ENCODE assay signal across 1 cellular context in the genomic region with DNA sequence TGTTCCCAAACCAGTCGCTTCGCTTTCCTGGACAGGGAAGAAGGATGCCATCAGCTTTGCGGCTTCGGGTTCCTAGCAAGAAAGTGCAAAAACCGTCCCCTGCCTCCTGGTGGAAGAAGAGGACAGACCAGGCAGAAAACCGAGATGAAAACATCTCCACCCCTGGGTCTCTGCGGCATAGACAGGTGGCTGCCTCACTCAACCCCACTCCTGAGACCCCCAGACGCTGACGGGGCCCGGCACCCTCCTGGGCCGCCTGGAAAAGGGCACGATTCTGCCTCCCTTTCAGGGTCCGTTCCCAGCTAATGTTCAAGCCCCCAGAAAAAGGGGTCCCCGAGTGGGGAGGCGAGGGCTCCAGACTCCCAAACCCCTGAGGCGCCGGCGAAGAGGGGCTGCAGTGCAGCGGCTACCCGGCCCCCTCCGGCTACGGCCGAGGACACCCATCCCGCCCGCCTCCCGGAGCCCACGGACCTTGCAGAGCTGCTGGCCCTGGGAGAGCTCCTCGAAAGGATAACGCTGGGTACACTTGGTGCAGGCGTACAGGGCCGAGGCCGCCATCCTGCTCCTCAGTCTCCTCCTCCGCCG.
TF ChIP-seq lines count a peak whose summit lies in the region.

No MANE protein-coding gene starts in this region.

TF ChIP-seq in HepG2, 621 proteins besides CTCF, POLR2A, EP300 and RAD21 (continued from another document):
- TF ChIP-seq, protein P1, sequence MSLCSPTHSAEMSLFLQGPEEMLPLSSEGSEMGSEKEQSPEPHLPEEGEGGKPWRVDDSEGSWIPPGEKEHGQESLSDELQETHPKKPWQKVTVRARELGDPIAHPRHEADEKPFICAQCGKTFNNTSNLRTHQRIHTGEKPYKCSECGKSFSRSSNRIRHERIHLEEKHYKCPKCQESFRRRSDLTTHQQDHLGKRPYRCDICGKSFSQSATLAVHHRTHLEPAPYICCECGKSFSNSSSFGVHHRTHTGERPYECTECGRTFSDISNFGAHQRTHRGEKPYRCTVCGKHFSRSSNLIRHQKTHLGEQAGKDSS (CRISPR knock-in tag; IDR thresholded peaks at IDR 0.05; ENCODE audit: borderline replicate concordance, low read depth), result no peak
- TF ChIP-seq, protein P2, sequence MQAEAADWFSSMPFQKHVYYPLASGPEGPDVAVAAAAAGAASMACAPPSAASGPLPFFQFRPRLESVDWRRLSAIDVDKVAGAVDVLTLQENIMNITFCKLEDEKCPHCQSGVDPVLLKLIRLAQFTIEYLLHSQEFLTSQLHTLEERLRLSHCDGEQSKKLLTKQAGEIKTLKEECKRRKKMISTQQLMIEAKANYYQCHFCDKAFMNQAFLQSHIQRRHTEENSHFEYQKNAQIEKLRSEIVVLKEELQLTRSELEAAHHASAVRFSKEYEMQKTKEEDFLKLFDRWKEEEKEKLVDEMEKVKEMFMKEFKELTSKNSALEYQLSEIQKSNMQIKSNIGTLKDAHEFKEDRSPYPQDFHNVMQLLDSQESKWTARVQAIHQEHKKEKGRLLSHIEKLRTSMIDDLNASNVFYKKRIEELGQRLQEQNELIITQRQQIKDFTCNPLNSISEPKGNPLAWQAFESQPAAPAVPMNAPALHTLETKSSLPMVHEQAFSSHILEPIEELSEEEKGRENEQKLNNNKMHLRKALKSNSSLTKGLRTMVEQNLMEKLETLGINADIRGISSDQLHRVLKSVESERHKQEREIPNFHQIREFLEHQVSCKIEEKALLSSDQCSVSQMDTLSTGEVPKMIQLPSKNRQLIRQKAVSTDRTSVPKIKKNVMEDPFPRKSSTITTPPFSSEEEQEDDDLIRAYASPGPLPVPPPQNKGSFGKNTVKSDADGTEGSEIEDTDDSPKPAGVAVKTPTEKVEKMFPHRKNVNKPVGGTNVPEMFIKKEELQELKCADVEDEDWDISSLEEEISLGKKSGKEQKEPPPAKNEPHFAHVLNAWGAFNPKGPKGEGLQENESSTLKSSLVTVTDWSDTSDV (CRISPR knock-in tag; IDR thresholded peaks at IDR 0.05), result 0 out of 2 replicates have a peak, but pooled peaks have one; percentile 89
- TF ChIP-seq JUN (CRISPR knock-in tag; IDR thresholded peaks at IDR 0.05), result no peak; the same call in 1 of the 2 replicates
- no peak for TF ChIP-seq STAG1 (CRISPR knock-in tag; IDR thresholded peaks at IDR 0.05)
- TF ChIP-seq ZBTB38 (CRISPR knock-in tag; IDR thresholded peaks at IDR 0.05), result no peak
- no peak for TF ChIP-seq PTBP1 (IDR thresholded peaks at IDR 0.05; ENCODE audit: low read depth, low read length, poor library complexity, severe bottlenecking)
- TF ChIP-seq FOXK2 (IDR thresholded peaks at IDR 0.05), result no peak
- TF ChIP-seq TGIF2 (CRISPR knock-in tag; IDR thresholded peaks at IDR 0.05), result no peak
- no peak for TF ChIP-seq PHF20 (CRISPR knock-in tag; IDR thresholded peaks at IDR 0.05)
- no peak for TF ChIP-seq ZNF768 (CRISPR knock-in tag; IDR thresholded peaks at IDR 0.05)
- no peak for TF ChIP-seq ZSCAN29 (CRISPR knock-in tag; conservative IDR thresholded peaks at IDR 0.05)
- no peak for TF ChIP-seq RBFOX2 (IDR thresholded peaks at IDR 0.05; ENCODE audit: low read depth, low read length)
- TF ChIP-seq BORCS8-MEF2B (CRISPR knock-in tag; IDR thresholded peaks at IDR 0.05), result no peak
- TF ChIP-seq, protein P3, sequence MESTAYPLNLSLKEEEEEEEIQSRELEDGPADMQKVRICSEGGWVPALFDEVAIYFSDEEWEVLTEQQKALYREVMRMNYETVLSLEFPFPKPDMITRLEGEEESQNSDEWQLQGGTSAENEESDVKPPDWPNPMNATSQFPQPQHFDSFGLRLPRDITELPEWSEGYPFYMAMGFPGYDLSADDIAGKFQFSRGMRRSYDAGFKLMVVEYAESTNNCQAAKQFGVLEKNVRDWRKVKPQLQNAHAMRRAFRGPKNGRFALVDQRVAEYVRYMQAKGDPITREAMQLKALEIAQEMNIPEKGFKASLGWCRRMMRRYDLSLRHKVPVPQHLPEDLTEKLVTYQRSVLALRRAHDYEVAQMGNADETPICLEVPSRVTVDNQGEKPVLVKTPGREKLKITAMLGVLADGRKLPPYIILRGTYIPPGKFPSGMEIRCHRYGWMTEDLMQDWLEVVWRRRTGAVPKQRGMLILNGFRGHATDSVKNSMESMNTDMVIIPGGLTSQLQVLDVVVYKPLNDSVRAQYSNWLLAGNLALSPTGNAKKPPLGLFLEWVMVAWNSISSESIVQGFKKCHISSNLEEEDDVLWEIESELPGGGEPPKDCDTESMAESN (CRISPR knock-in tag; conservative IDR thresholded peaks at IDR 0.05), result no peak
- TF ChIP-seq ZNF234 (CRISPR knock-in tag; conservative IDR thresholded peaks at IDR 0.05), result no peak
- no peak for TF ChIP-seq ZNF136 (CRISPR knock-in tag; IDR thresholded peaks at IDR 0.05; ENCODE audit: low read depth)
- TF ChIP-seq RFXAP (CRISPR knock-in tag; IDR thresholded peaks at IDR 0.05; ENCODE audit: borderline replicate concordance), result no peak
- TF ChIP-seq, protein P4, sequence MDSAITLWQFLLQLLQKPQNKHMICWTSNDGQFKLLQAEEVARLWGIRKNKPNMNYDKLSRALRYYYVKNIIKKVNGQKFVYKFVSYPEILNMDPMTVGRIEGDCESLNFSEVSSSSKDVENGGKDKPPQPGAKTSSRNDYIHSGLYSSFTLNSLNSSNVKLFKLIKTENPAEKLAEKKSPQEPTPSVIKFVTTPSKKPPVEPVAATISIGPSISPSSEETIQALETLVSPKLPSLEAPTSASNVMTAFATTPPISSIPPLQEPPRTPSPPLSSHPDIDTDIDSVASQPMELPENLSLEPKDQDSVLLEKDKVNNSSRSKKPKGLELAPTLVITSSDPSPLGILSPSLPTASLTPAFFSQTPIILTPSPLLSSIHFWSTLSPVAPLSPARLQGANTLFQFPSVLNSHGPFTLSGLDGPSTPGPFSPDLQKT (CRISPR knock-in tag; IDR thresholded peaks at IDR 0.05; ENCODE audit: borderline replicate concordance), result 0 out of 2 replicates have a peak, but pooled peaks have one; percentile 18
- TF ChIP-seq ZNF296 (CRISPR knock-in tag; conservative IDR thresholded peaks at IDR 0.05), result no peak
- no peak for TF ChIP-seq ZNF432 (CRISPR knock-in tag; IDR thresholded peaks at IDR 0.05; ENCODE audit: borderline replicate concordance)
- TF ChIP-seq ZNF749 (CRISPR knock-in tag; IDR thresholded peaks at IDR 0.05; ENCODE audit: borderline replicate concordance), result no peak
- peak; percentile 90 for TF ChIP-seq ZNF446 (CRISPR knock-in tag; IDR thresholded peaks at IDR 0.05)
- TF ChIP-seq REL (CRISPR knock-in tag; conservative IDR thresholded peaks at IDR 0.05), result no peak
